In the genomic region with DNA sequence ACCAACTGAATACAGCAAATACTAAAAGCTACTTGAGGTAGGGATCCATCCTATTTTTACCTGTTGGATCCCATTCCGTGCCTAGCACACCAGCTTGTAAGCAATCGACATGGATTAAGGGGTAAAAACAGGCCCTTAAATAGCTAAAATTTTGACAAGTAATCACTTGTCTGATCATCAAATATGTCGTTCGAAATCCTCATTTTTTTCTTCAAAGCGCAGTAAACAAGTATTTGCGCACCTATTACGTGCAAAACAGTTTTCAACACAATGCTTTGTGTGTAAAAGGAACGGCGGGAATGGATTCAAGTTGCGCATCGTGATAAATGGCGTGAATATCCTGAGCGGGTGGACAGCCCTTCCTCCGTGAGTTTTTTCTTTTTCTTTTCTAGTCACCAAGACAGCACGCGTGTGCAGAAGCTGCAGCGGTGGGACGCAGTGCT, we compare ENCODE assay signal across 7 cellular contexts. TPM values are rescaled to one million over a fixed set of nuclear protein-coding genes. Genes with fewer than 3 reads are reported as not detected.
A peak's percentile ranks its signal among the peaks of the same experiment; 100 is the strongest.
DNase-seq lines count a peak whose midpoint lies in the region; ATAC-seq, FAIRE-seq and TF ChIP-seq lines count a peak whose summit lies in the region.

No MANE protein-coding gene starts in this region.

- ATAC-seq in T-helper 17 cell (no peak), gastroesophageal sphincter (no peak), HG02840 (IDR thresholded peaks at IDR 0.05; ENCODE audit: low FRiP score, unreplicated experiment) (no peak), GM19395 (IDR thresholded peaks at IDR 0.05; ENCODE audit: unreplicated experiment) (no peak)

- H3K4me1 Mint-ChIP-seq in H9 (peaks cover 33 to 34% of the 10 kb centered on the region in 2 experiments), T-helper 17 cell (peaks cover 28% of the 10 kb centered on the region)

- H2BK20ac ChIP-seq in H9 (ENCODE audit: low read depth, low read length, poor library complexity, severe bottlenecking), result no peak overlapping the region

- H3K9me3 ChIP-seq in H9 (ENCODE audit: control insufficient read depth, low read depth, low read length), result no peaks in the 10 kb centered on the region
- no peaks in the 10 kb centered on the region for H3K9me3 ChIP-seq in T-helper 17 cell (ENCODE audit: control insufficient read depth, low read length, poor library complexity, severe bottlenecking)
- H3K9me3 ChIP-seq in gastroesophageal sphincter, result no peaks in the 10 kb centered on the region
- H3K9me3 ChIP-seq in small intestine (ENCODE audit: control insufficient read depth, low read depth), result no peaks in the 10 kb centered on the region

- H3K4me3 ChIP-seq in gastroesophageal sphincter, result peak overlapping the region; percentile 67 to 76
- H3K4me3 ChIP-seq in small intestine (ENCODE audit: low read depth in 1 of 2, low read length in 2 of 2), result peak overlapping the region; percentile 85 to 86

- no peak overlapping the region for H3K56ac ChIP-seq in H9 (ENCODE audit: insufficient read length, low read depth, low read length)

- H2AK5ac ChIP-seq in H9 (ENCODE audit: insufficient read length, low read length), result no peak overlapping the region

- H3K36me3 ChIP-seq in gastroesophageal sphincter (no peaks in the 10 kb centered on the region), small intestine (ENCODE audit: control insufficient read depth in 2 of 2, insufficient read depth in 2 of 2, low read length in 2 of 2) (no peaks in the 10 kb centered on the region)

- H2BK12ac ChIP-seq in H9 (ENCODE audit: insufficient read length, low read depth, low read length), result no peak overlapping the region

- H3K36me3 Mint-ChIP-seq in H9 (ENCODE audit: insufficient read depth in 1 of 3, low read depth in 3 of 3) (no peaks in the 10 kb centered on the region; a peak in 1 of 7 replicates), T-helper 17 cell (ENCODE audit: low read depth) (peaks cover 5% of the 10 kb centered on the region)

- TF ChIP-seq POLR2A in gastroesophageal sphincter (IDR thresholded peaks at IDR 0.05), result no peak

- H3K23ac ChIP-seq in H9 (ENCODE audit: insufficient read length, low read depth, low read length), result no peak overlapping the region

- H3K27me3 Mint-ChIP-seq in H9 (ENCODE audit: low read depth), result peaks cover 5% of the 10 kb centered on the region; the same call in 1 of the 2 replicates
- H3K27me3 Mint-ChIP-seq in T-helper 17 cell, result no peaks in the 10 kb centered on the region

- TF ChIP-seq CTCF in H9 (conservative IDR thresholded peaks at IDR 0.05) (no peak), gastroesophageal sphincter (IDR thresholded peaks at IDR 0.05) (no peak)

- H4K8ac ChIP-seq in H9 (replicated peaks; ENCODE audit: insufficient read length, low read depth, low read length), result no peak overlapping the region

- no peak overlapping the region for H2AFZ ChIP-seq in H9 (ENCODE audit: low read length)

- no peak overlapping the region for H2BK15ac ChIP-seq in H9 (ENCODE audit: low read depth, low read length)

- no peak for FAIRE-seq in small intestine (lab: Jason Lieb, UNC)

- H4K20me1 ChIP-seq in H9 (ENCODE audit: control insufficient read depth, insufficient read depth, insufficient read length), result no peaks in the 10 kb centered on the region

- peaks cover 2% of the 10 kb centered on the region for H3K79me1 ChIP-seq in H9 (ENCODE audit: insufficient read depth, low read depth, low read length, poor library complexity, severe bottlenecking)

- no peaks in the 10 kb centered on the region for H3K9me3 Mint-ChIP-seq in H9

- peaks cover 6% of the 10 kb centered on the region for H3K23me2 ChIP-seq in H9 (ENCODE audit: insufficient read length, low read depth, low read length, poor library complexity, severe bottlenecking)

- peaks cover 9% of the 10 kb centered on the region; the same call in 1 of the 2 replicates for H3K79me2 ChIP-seq in H9 (ENCODE audit: insufficient read depth, low read length)

- no peak overlapping the region for H4K5ac ChIP-seq in H9 (ENCODE audit: insufficient read length, low read depth, low read length)

- peak overlapping the region; percentile 95 to 97 (median 96) for H3K27ac Mint-ChIP-seq in H9
- peak overlapping the region; percentile 96 for H3K27ac Mint-ChIP-seq in T-helper 17 cell

- H3K27ac ChIP-seq in H9 (ENCODE audit: insufficient read length, low read depth, low read length) (peak overlapping the region; percentile 1), gastroesophageal sphincter (peak overlapping the region; percentile 87 to 100 (median 98)), small intestine (ENCODE audit: low read depth in 1 of 2, low read length in 1 of 2) (peak overlapping the region; percentile 90 to 94)

- no peak overlapping the region for H2BK120ac ChIP-seq in H9 (ENCODE audit: low read depth, low read length, poor library complexity, severe bottlenecking)

- H3K9ac ChIP-seq in H9 (ENCODE audit: extremely low read depth, insufficient read length, low read length), result peak overlapping the region; percentile 72

- no peak for TF ChIP-seq EP300 in gastroesophageal sphincter (IDR thresholded peaks at IDR 0.05)

- H3K4me2 ChIP-seq in H9 (ENCODE audit: insufficient read depth, insufficient read length, low read length), result peak overlapping the region; percentile 58

- H3K4me3 Mint-ChIP-seq in H9, result peak overlapping the region; percentile 94
- H3K4me3 Mint-ChIP-seq in T-helper 17 cell, result peak overlapping the region; percentile 97

- peak overlapping the region; percentile 20 for H3K18ac ChIP-seq in H9 (ENCODE audit: insufficient read length, low read depth, low read length)

- peak overlapping the region; percentile 70 for H3K14ac ChIP-seq in H9 (ENCODE audit: insufficient read depth, low read length)

- peaks cover 5% of the 10 kb centered on the region; the same call in 1 of the 2 replicates for H3K4me1 ChIP-seq in H9 (ENCODE audit: insufficient read depth, low read length)
- H3K4me1 ChIP-seq in gastroesophageal sphincter, result peaks cover 0 to 28% (median 4%) of the 10 kb centered on the region in 3 donors
- no peaks in the 10 kb centered on the region for H3K4me1 ChIP-seq in small intestine (ENCODE audit: control insufficient read depth in 2 of 2, insufficient read depth in 1 of 2, low read depth in 1 of 2, low read length in 1 of 2)

- H3K27me3 ChIP-seq in H9 (ENCODE audit: insufficient read depth, low read length) (no peaks in the 10 kb centered on the region), gastroesophageal sphincter (no peaks in the 10 kb centered on the region), small intestine (ENCODE audit: control insufficient read depth in 2 of 2, insufficient read depth in 2 of 2, low read length in 2 of 2) (no peaks in the 10 kb centered on the region)

- WGBS in H9 (ENCODE audit: extremely low coverage, insufficient read length, low lambda C conversion rate), result no CpG with 5 or more reads among the region's 18 CpGs
- 2% methylated on average over 6 to 14 of the region's 18 CpGs for WGBS in gastroesophageal sphincter (ENCODE audit: low coverage in 1 of 2), 2 donors
- WGBS in small intestine, 3 donors, result 1 to 6% (median 4%) methylated on average over 18 of the region's 18 CpGs

- no peak for DNase-seq in H9
- DNase-seq in T-helper 17 cell, result no peak
- DNase-seq in small intestine, result no peak
- no peak for DNase-seq in NOMO-1 (lab: John Stamatoyannopoulos, UW; ENCODE audit: unreplicated experiment in 2 of 2)

- no peak overlapping the region; the same call in 1 of the 2 replicates for H3K4ac ChIP-seq in H9 (ENCODE audit: low read depth, low read length)

- H4K91ac ChIP-seq in H9 (ENCODE audit: insufficient read length, low read depth, low read length), result no peak overlapping the region

- no peak overlapping the region for H2BK5ac ChIP-seq in H9 (ENCODE audit: insufficient read length, low read length)

- no peak overlapping the region for H3T11ph ChIP-seq in H9 (ENCODE audit: low read length)

RNA-seq across cellular contexts. Expression of gene ACVR2A, which starts 1.4 kb away (rescaled TPM):
- total RNA-seq in H9 (2021), result 13.4 and 14.5 TPM in 2 replicates
- 10 to 100 TPM; 13.6 to 14.3 TPM for total RNA-seq in T-helper 17 cell
- total RNA-seq in gastroesophageal sphincter, result 10 to 100 TPM; 23.0 to 48.1 (median 23.8) TPM
- polyA plus RNA-seq in small intestine, result 10 to 100 TPM in 1 of 3 donors, 1 to 10 TPM in 2; 8.0 to 11.3 (median 8.3) TPM

Comparison
In these comparisons a context has a peak if more than half of its experiments do, and no peak if none do; other contexts are left out.
1. H3K27ac ChIP-seq: peak in every context shown above with its lines; median percentile 98 in gastroesophageal sphincter; 92 in small intestine; 1 in H9.